16 cellular contexts compared by ENCODE assay signal in genomic region chr16:19710191-19710908, GRCh38. TPM values are rescaled to one million over a fixed set of nuclear protein-coding genes. Genes with fewer than 3 reads are reported as not detected.
DNase-seq lines count a peak whose midpoint lies in the region; ATAC-seq and TF ChIP-seq lines count a peak whose summit lies in the region.
"Had no signal": no experiment of that assay in that cellular context is flagged by ENCODE, and none has a peak within 500 bp of the region (broad histone marks: within the 10 kb centered on the region; RNA-seq: fewer than 3 reads in every experiment).

No MANE protein-coding gene starts in this region.

- H2BK15ac ChIP-seq in H9 (ENCODE audit: low read depth, low read length), result no peak overlapping the region

- no peak for TF ChIP-seq CTCF in H9 (conservative IDR thresholded peaks at IDR 0.05)
- no peak for TF ChIP-seq CTCF in neural crest cell (conservative IDR thresholded peaks at IDR 0.05)

- ATAC-seq in right cardiac atrium, result peak; percentile 42 to 80
- ATAC-seq in GM21528 (IDR thresholded peaks at IDR 0.05; ENCODE audit: low FRiP score, unreplicated experiment), result no peak
- ATAC-seq in GM18868 (IDR thresholded peaks at IDR 0.05; ENCODE audit: unreplicated experiment), result no peak
- ATAC-seq: activated naive CD8-positive, alpha-beta T cell treated with anti-CD3 and anti-CD28 coated beads, Interleukin-2, amount 50 U/mL, for 24 hours had no signal

- no peak overlapping the region for H2BK12ac ChIP-seq in H9 (ENCODE audit: insufficient read length, low read depth, low read length)

- no peak overlapping the region for H3K4ac ChIP-seq in H9 (ENCODE audit: low read depth, low read length)

- intact Hi-C loops in right cardiac atrium (cut with DNase I), result loop anchor here in 1 of 4 donors (10.0 kb wide), 1 partner anchor 164 kb away; no protein-coding TSS in a partner anchor
- intact Hi-C loops in activated CD4-positive, alpha-beta memory T cell treated with anti-CD3 and anti-CD28 coated beads for 36 hours (cut with micrococcal nuclease), result loop anchor here (10.0 kb wide), 2 partner anchors 126 to 174 kb away; partner anchors contain the start of gene GPRC5B

- peaks cover 2% of the 10 kb centered on the region; the same call in 1 of the 2 replicates for H3K4me1 ChIP-seq in H9 (ENCODE audit: insufficient read depth, low read length)
- no peaks in the 10 kb centered on the region for H3K4me1 ChIP-seq in right cardiac atrium (ENCODE audit: control insufficient read depth, insufficient read depth, low read length)

- no peak overlapping the region for H2BK120ac ChIP-seq in H9 (ENCODE audit: low read depth, low read length, poor library complexity, severe bottlenecking)

- POLR2A ChIA-PET in activated CD4-positive, alpha-beta memory T cell treated with anti-CD3 and anti-CD28 coated beads for 36 hours (lab: Charles Lee), result no interaction called here

- H3K18ac ChIP-seq in H9 (ENCODE audit: insufficient read length, low read depth, low read length), result no peak overlapping the region

- no peak overlapping the region for H3K14ac ChIP-seq in H9 (ENCODE audit: insufficient read depth, low read length)

- H3K4me1 Mint-ChIP-seq in H9, result peaks cover 42 to 69% of the 10 kb centered on the region in 2 experiments
- peaks cover 13% of the 10 kb centered on the region for H3K4me1 Mint-ChIP-seq in neural crest cell
- peaks cover 14% of the 10 kb centered on the region for H3K4me1 Mint-ChIP-seq in activated CD4-positive, alpha-beta memory T cell treated with anti-CD3 and anti-CD28 coated beads for 36 hours (ENCODE audit: low read depth)

- no peak overlapping the region for H4K91ac ChIP-seq in H9 (ENCODE audit: insufficient read length, low read depth, low read length)

- H3K9ac ChIP-seq in H9 (ENCODE audit: extremely low read depth, insufficient read length, low read length), result no peak overlapping the region

- H2AFZ ChIP-seq in H9 (ENCODE audit: low read length), result no peak overlapping the region

- H3K36me3 Mint-ChIP-seq in H9 (ENCODE audit: insufficient read depth in 1 of 3, low read depth in 3 of 3), result peaks cover 66 to 90% (median 83%) of the 10 kb centered on the region in 3 experiments
- H3K36me3 Mint-ChIP-seq in neural crest cell (ENCODE audit: low read depth), result peaks cover 34% of the 10 kb centered on the region
- H3K36me3 Mint-ChIP-seq in activated CD4-positive, alpha-beta memory T cell treated with anti-CD3 and anti-CD28 coated beads for 36 hours, result peaks cover 41% of the 10 kb centered on the region

- H3K4me3 Mint-ChIP-seq in H9 (peak overlapping the region in 1 of 2 experiments; percentile 19; a peak in 2 of 5 replicates), neural crest cell (peak overlapping the region; percentile 34)
- no peak overlapping the region for H3K4me3 Mint-ChIP-seq in activated CD4-positive, alpha-beta memory T cell treated with anti-CD3 and anti-CD28 coated beads for 36 hours
- H3K4me3 Mint-ChIP-seq: activated naive CD8-positive, alpha-beta T cell treated with anti-CD3 and anti-CD28 coated beads, Interleukin-2, amount 50 U/mL, for 24 hours; CD4-positive, alpha-beta T cell had no signal

- WGBS in H9 (ENCODE audit: extremely low coverage, insufficient read length, low lambda C conversion rate), result no CpG with 5 or more reads among the region's 23 CpGs
- WGBS in right cardiac atrium, result 64% methylated on average over 23 of the region's 23 CpGs

- H3K27me3 ChIP-seq in H9 (ENCODE audit: insufficient read depth, low read length), result no peaks in the 10 kb centered on the region
- no peaks in the 10 kb centered on the region for H3K27me3 ChIP-seq in right cardiac atrium (ENCODE audit: control insufficient read depth, insufficient read depth)

- H3K9me3 ChIP-seq in H9 (ENCODE audit: control insufficient read depth, low read depth, low read length), result no peaks in the 10 kb centered on the region
- H3K9me3 ChIP-seq in right cardiac atrium (ENCODE audit: control insufficient read depth, low read length), result no peaks in the 10 kb centered on the region

- H3K23ac ChIP-seq in H9 (ENCODE audit: insufficient read length, low read depth, low read length), result no peak overlapping the region

- H3T11ph ChIP-seq in H9 (ENCODE audit: low read length), result no peak overlapping the region

- H3K4me2 ChIP-seq in H9 (ENCODE audit: insufficient read depth, insufficient read length, low read length), result no peak overlapping the region

- H3K27me3 Mint-ChIP-seq in H9 (ENCODE audit: low read depth) (no peaks in the 10 kb centered on the region), neural crest cell (ENCODE audit: low read depth) (no peaks in the 10 kb centered on the region)
- H3K27me3 Mint-ChIP-seq in activated CD4-positive, alpha-beta memory T cell treated with anti-CD3 and anti-CD28 coated beads for 36 hours, result no peaks in the 10 kb centered on the region
- H3K27me3 Mint-ChIP-seq: activated naive CD8-positive, alpha-beta T cell treated with anti-CD3 and anti-CD28 coated beads, Interleukin-2, amount 50 U/mL, for 24 hours; CD4-positive, alpha-beta T cell had no signal

- CTCF ChIA-PET in activated CD4-positive, alpha-beta memory T cell treated with anti-CD3 and anti-CD28 coated beads for 36 hours (lab: Charles Lee), result interaction anchor here (1.0 kb wide), 1 partner anchor 12 kb away, joined by 3 read pairs; no protein-coding TSS in a partner anchor

- H3K27ac Mint-ChIP-seq in H9, result peak overlapping the region; percentile 67 to 93 (median 92)
- H3K27ac Mint-ChIP-seq in neural crest cell (ENCODE audit: unreplicated experiment), result no peak overlapping the region
- H3K27ac Mint-ChIP-seq in activated CD4-positive, alpha-beta memory T cell treated with anti-CD3 and anti-CD28 coated beads for 36 hours, result no peak overlapping the region
- H3K27ac Mint-ChIP-seq: activated naive CD8-positive, alpha-beta T cell treated with anti-CD3 and anti-CD28 coated beads, Interleukin-2, amount 50 U/mL, for 24 hours had no signal

- H3K56ac ChIP-seq in H9 (ENCODE audit: insufficient read length, low read depth, low read length), result no peak overlapping the region

- no peaks in the 10 kb centered on the region for H3K9me3 Mint-ChIP-seq in H9
- H3K9me3 Mint-ChIP-seq in neural crest cell, result no peaks in the 10 kb centered on the region
- H3K9me3 Mint-ChIP-seq in activated CD4-positive, alpha-beta memory T cell treated with anti-CD3 and anti-CD28 coated beads for 36 hours, result no peaks in the 10 kb centered on the region
- H3K9me3 Mint-ChIP-seq: activated naive CD8-positive, alpha-beta T cell treated with anti-CD3 and anti-CD28 coated beads, Interleukin-2, amount 50 U/mL, for 24 hours; CD4-positive, alpha-beta T cell had no signal

- no peak overlapping the region for H4K8ac ChIP-seq in H9 (replicated peaks; ENCODE audit: insufficient read length, low read depth, low read length)

- H4K20me1 ChIP-seq in H9 (ENCODE audit: control insufficient read depth, insufficient read depth, insufficient read length), result peaks cover 6% of the 10 kb centered on the region

- DNase-seq in H9 (peak; percentile 41), right cardiac atrium (peak in 1 of 3 donors; percentile 34), neural crest cell (ENCODE audit: low read depth, low spot score) (no peak)
- DNase-seq in activated CD4-positive, alpha-beta memory T cell treated with anti-CD3 and anti-CD28 coated beads for 36 hours, result no peak
- DNase-seq in effector CD8-positive, alpha-beta T cell (lab: John Stamatoyannopoulos, UW), result no peak
- DNase-seq: activated CD4-positive, alpha-beta T cell treated with anti-CD3 and anti-CD28 coated beads, Interleukin-2, amount 50 U/mL, for 4 hours; activated naive CD8-positive, alpha-beta T cell treated with anti-CD3 and anti-CD28 coated beads, Interleukin-2, amount 50 U/mL, for 24 hours; CD4-positive, alpha-beta T cell; central memory CD4-positive, alpha-beta T cell; DMS79 treated with DMSO at 0.1 percent for 48 hours; islet precursor cell; NCI-H1105; NCI-H2107 had no signal

- H3K79me1 ChIP-seq in H9 (ENCODE audit: insufficient read depth, low read depth, low read length, poor library complexity, severe bottlenecking), result peaks cover 2% of the 10 kb centered on the region

- H2AK5ac ChIP-seq in H9 (ENCODE audit: insufficient read length, low read length), result no peak overlapping the region

- H3K27ac ChIP-seq in H9 (ENCODE audit: insufficient read length, low read depth, low read length) (no peak overlapping the region), cingulate gyrus (ENCODE audit: low read depth, low read length) (peak overlapping the region; percentile 49), right cardiac atrium (ENCODE audit: low read length) (peak overlapping the region; percentile 55)

- peaks cover 21% of the 10 kb centered on the region; the same call in 1 of the 2 replicates for H3K79me2 ChIP-seq in H9 (ENCODE audit: insufficient read depth, low read length)

- H3K23me2 ChIP-seq in H9 (ENCODE audit: insufficient read length, low read depth, low read length, poor library complexity, severe bottlenecking), result no peaks in the 10 kb centered on the region

- no peak overlapping the region for H2BK5ac ChIP-seq in H9 (ENCODE audit: insufficient read length, low read length)

- no peak overlapping the region for H2BK20ac ChIP-seq in H9 (ENCODE audit: low read depth, low read length, poor library complexity, severe bottlenecking)

- no peak overlapping the region for H4K5ac ChIP-seq in H9 (ENCODE audit: insufficient read length, low read depth, low read length)

- no peak overlapping the region for H3K4me3 ChIP-seq in right cardiac atrium (ENCODE audit: low read length)

RNA-seq across cellular contexts. Expression of gene KNOP1, which starts 7.7 kb away (rescaled TPM):
- total RNA-seq in H9 (2021) (88.4 and 93.9 TPM in 2 replicates), right cardiac atrium (1 to 10 TPM; 6.1 to 9.2 (median 7.9) TPM), neural crest cell (77.9 and 84.4 TPM in 2 replicates)
- polyA plus RNA-seq in right cardiac atrium, result 12.5 TPM
- 10 to 100 TPM; 24.3 to 26.4 TPM for total RNA-seq in activated CD4-positive, alpha-beta memory T cell treated with anti-CD3 and anti-CD28 coated beads for 36 hours

RNA-seq across cellular contexts. Expression of gene IQCK, which starts 7.7 kb away (rescaled TPM):
- total RNA-seq in H9 (2021) (5.8 and 9.0 TPM in 2 replicates), right cardiac atrium (1 to 10 TPM; 5.1 to 8.3 (median 6.4) TPM), neural crest cell (23.4 and 23.7 TPM in 2 replicates)
- polyA plus RNA-seq in right cardiac atrium, result 5.1 TPM
- 1 to 10 TPM; 2.2 to 3.0 TPM for total RNA-seq in activated CD4-positive, alpha-beta memory T cell treated with anti-CD3 and anti-CD28 coated beads for 36 hours

Comparison
In these comparisons a context has a peak if more than half of its experiments do, and no peak if none do; other contexts are left out.
1. H3K27ac Mint-ChIP-seq: peak in H9 (3 of 3); none in neural crest cell (single experiment) and activated CD4-positive, alpha-beta memory T cell treated with anti-CD3 and anti-CD28 coated beads for 36 hours (single experiment).
2. ATAC-seq: peak in right cardiac atrium (2 of 2); none in GM21528 (single experiment) and GM18868 (single experiment).